Comparison of ENCODE assay signal across 8 cellular contexts in genomic region chr18:2547477-2548087, GRCh38. TPM values are rescaled to one million over a fixed set of nuclear protein-coding genes. Genes with fewer than 3 reads are reported as not detected.
DNase-seq lines count a peak whose midpoint lies in the region; ATAC-seq and TF ChIP-seq lines count a peak whose summit lies in the region.

No MANE protein-coding gene starts in this region.

- peaks cover 3% of the 10 kb centered on the region; the same call in 1 of the 2 replicates for H3K36me3 ChIP-seq in BJ (ENCODE audit: control insufficient read depth, insufficient read depth, low read length)

- no peaks in the 10 kb centered on the region for H3K27me3 ChIP-seq in BJ (ENCODE audit: control insufficient read depth, insufficient read depth, low read length)

- H3K4me3 ChIP-seq in BJ (ENCODE audit: low read depth, low read length) = no peak overlapping the region

- peak; percentile 38 for TF ChIP-seq CTCF in BJ (IDR thresholded peaks at IDR 0.05; ENCODE audit: insufficient read depth, low read depth, low read length)

- ATAC-seq in GM18858 (IDR thresholded peaks at IDR 0.05; ENCODE audit: unreplicated experiment) (peak; percentile 76), SK-N-SH treated with all-trans-retinoic acid at 6 μM for 48 hours (peak; percentile 79)

- POLR2A ChIA-PET in BJ (lab: Charles Lee) = interaction anchor here (0.6 kb wide), 1 partner anchor 27 kb away, joined by 3 read pairs; no protein-coding TSS in a partner anchor

- CTCF ChIA-PET in BJ (lab: Yijun Ruan, JAX) = interaction anchor here (0.6 to 7.6 kb wide), 17 partner anchors 10 to 1686 kb away, joined by 3 to 103 read pairs (median 4); no protein-coding TSS in a partner anchor

- DNase-seq in BJ (ENCODE audit: low read depth) (no peak), KG1 (lab: John Stamatoyannopoulos, UW) (peak; percentile 29), fibroblast of the conjunctiva (ENCODE audit: low read depth) (peak; percentile 37), putamen (ENCODE audit: low spot score) (peak; percentile 23), ureter (ENCODE audit: low spot score) (no peak)
- no peak for DNase-seq in stimulated activated CD4-positive, alpha-beta T cell treated with anti-CD3 and anti-CD28 coated beads, Interleukin-2, amount 100 ng/mL, for 48 hours

TF ChIP-seq in SK-N-SH treated with all-trans-retinoic acid at 6 μM for 48 hours, 23 proteins besides CTCF, POLR2A, EP300 and RAD21:
- no peak for TF ChIP-seq PATZ1 (CRISPR knock-in tag; IDR thresholded peaks at IDR 0.05; ENCODE audit: borderline replicate concordance)
- no peak for TF ChIP-seq CSRNP3 (CRISPR knock-in tag; IDR thresholded peaks at IDR 0.05)
- TF ChIP-seq TCF4 (CRISPR knock-in tag; IDR thresholded peaks at IDR 0.05; ENCODE audit: borderline replicate concordance) = no peak
- no peak for TF ChIP-seq ZC3H10 (CRISPR knock-in tag; IDR thresholded peaks at IDR 0.05)
- no peak for TF ChIP-seq ZFP30 (CRISPR knock-in tag; IDR thresholded peaks at IDR 0.05)
- TF ChIP-seq ZFP3 (CRISPR knock-in tag; IDR thresholded peaks at IDR 0.05) = no peak
- TF ChIP-seq OSR1 (CRISPR knock-in tag; IDR thresholded peaks at IDR 0.05) = no peak
- TF ChIP-seq POU6F1 (CRISPR knock-in tag; IDR thresholded peaks at IDR 0.05; ENCODE audit: borderline replicate concordance, low read depth) = no peak
- TF ChIP-seq ZNF8 (CRISPR knock-in tag; IDR thresholded peaks at IDR 0.05) = no peak
- no peak for TF ChIP-seq GLIS3 (CRISPR knock-in tag; IDR thresholded peaks at IDR 0.05)
- TF ChIP-seq CSDC2 (CRISPR knock-in tag; IDR thresholded peaks at IDR 0.05) = no peak
- TF ChIP-seq ZNF565 (CRISPR knock-in tag; conservative IDR thresholded peaks at IDR 0.05; ENCODE audit: low read depth) = no peak
- TF ChIP-seq PPARA (CRISPR knock-in tag; IDR thresholded peaks at IDR 0.05; ENCODE audit: borderline replicate concordance) = no peak
- no peak for TF ChIP-seq ISL1 (CRISPR knock-in tag; IDR thresholded peaks at IDR 0.05)

RNA-seq across cellular contexts. Expression of gene METTL4, which starts 23.7 kb away (rescaled TPM):
- polyA plus RNA-seq in BJ (2011; rRNA removed) = 6.8 and 13.4 TPM in 2 replicates
- 5.4 and 6.6 TPM in 2 replicates for polyA minus RNA-seq in BJ (2011; rRNA and poly(A)+ RNA removed)
- total RNA-seq in ureter = 12.9 TPM

RNA-seq across cellular contexts. Expression of gene NDC80, which starts 23.8 kb away (rescaled TPM):
- polyA plus RNA-seq in BJ (2011; rRNA removed) = 18.1 and 24.0 TPM in 2 replicates
- 9.8 and 11.6 TPM in 2 replicates for polyA minus RNA-seq in BJ (2011; rRNA and poly(A)+ RNA removed)
- total RNA-seq in ureter = 0.91 TPM

Comparison
In these comparisons a context has a peak if more than half of its experiments do, and no peak if none do; other contexts are left out.
1. DNase-seq: peak in KG1 (single experiment), fibroblast of the conjunctiva (single experiment) and putamen (single experiment); none in BJ (single experiment), stimulated activated CD4-positive, alpha-beta T cell treated with anti-CD3 and anti-CD28 coated beads, Interleukin-2, amount 100 ng/mL, for 48 hours (0 of 2) and ureter (single experiment).